29 cellular contexts compared by ENCODE assay signal in genomic region chr9:134704499-134704898, GRCh38.
A peak's percentile ranks its signal among the peaks of the same experiment; 100 is the strongest.
DNase-seq lines count a peak whose midpoint lies in the region; FAIRE-seq and TF ChIP-seq lines count a peak whose summit lies in the region.
"Had no signal": no experiment of that assay in that cellular context is flagged by ENCODE, and none has a peak within 500 bp of the region (broad histone marks: within the 10 kb centered on the region; RNA-seq: fewer than 3 reads in every experiment).

No MANE protein-coding gene starts in this region.

- peak; percentile 41 for DNase-seq in DMS79 treated with DMSO at 0.1 percent for 48 hours (lab: John Stamatoyannopoulos, UW)
- DNase-seq in DMS79 (lab: John Stamatoyannopoulos, UW): no peak
- peak; percentile 6 for DNase-seq in endothelial cell of umbilical vein (ENCODE audit: low read depth, low spot score)
- DNase-seq in type B pancreatic cell (ENCODE audit: extremely low spot score, unreplicated experiment): no peak
- DNase-seq in NCI-H187 treated with DMSO at 0.1 percent for 48 hours (lab: John Stamatoyannopoulos, UW): no peak
- DNase-seq in kidney: no peak
- no peak for DNase-seq in activated CD4-positive, alpha-beta T cell treated with anti-CD3 and anti-CD28 coated beads, Interleukin-2, amount 50 U/mL, for 4 hours
- DNase-seq: activated CD4-positive, alpha-beta T cell treated with anti-CD3 and anti-CD28 coated beads, Interleukin-2, amount 10 ng/mL, durations not matched to agents 7 days and 5 days; activated T-cell treated with anti-CD3 and anti-CD28 coated beads, Interleukin-2, amount 50 U/mL, for 4 hours; Calu3; effector memory CD4-positive, alpha-beta T cell; erythroblast; KBM-7; mesenchymal stem cell; MV-4-11; naive thymus-derived CD4-positive, alpha-beta T cell; NCI-H146; PC-3; retina; SHP77 treated with DMSO at 0.1 percent for 48 hours; stimulated activated CD4-positive, alpha-beta T cell treated with anti-CD3 and anti-CD28 coated beads, Interleukin-4, amount 100 ng/mL, for 1 hour; SW 1271 had no signal

- POLR2A ChIA-PET in endothelial cell of umbilical vein (lab: Charles Lee): no interaction called here

- dilution Hi-C loops in endothelial cell of umbilical vein (cut with MboI; ENCODE audit: extremely low pct_ligation_motif_present, low sequenced_read_pairs): no loop called here

- H3K9me3 Mint-ChIP-seq in nephron (no peaks in the 10 kb centered on the region), type B pancreatic cell (no peaks in the 10 kb centered on the region)
- H3K9me3 Mint-ChIP-seq: activated CD4-positive, alpha-beta T cell treated with anti-CD3 and anti-CD28 coated beads, Interleukin-2, amount 10 ng/mL, durations not matched to agents 7 days and 5 days; activated T-cell treated with anti-CD3 and anti-CD28 coated beads, Interleukin-2, amount 50 U/mL, for 4 hours had no signal

- no peaks in the 10 kb centered on the region for H3K4me1 ChIP-seq in endothelial cell of umbilical vein (ENCODE audit: control insufficient read depth, extremely low read depth, insufficient read depth, low read length)
- H3K4me1 ChIP-seq in kidney (ENCODE audit: control insufficient read depth in 1 of 2, insufficient read depth in 1 of 2, low read depth in 1 of 2, low read length in 2 of 2): peaks cover 0 to 4% of the 10 kb centered on the region in 2 donors
- H3K4me1 ChIP-seq: breast epithelium had no signal

- peak overlapping the region; percentile 68 to 89 (median 86) for H3K27ac Mint-ChIP-seq in nephron
- H3K27ac Mint-ChIP-seq in type B pancreatic cell: no peak overlapping the region
- H3K27ac Mint-ChIP-seq: activated CD4-positive, alpha-beta T cell treated with anti-CD3 and anti-CD28 coated beads, Interleukin-2, amount 10 ng/mL, durations not matched to agents 7 days and 5 days; naive thymus-derived CD4-positive, alpha-beta T cell had no signal

- TF ChIP-seq CTCF in endothelial cell of umbilical vein (IDR thresholded peaks at IDR 0.05; ENCODE audit: extremely low read depth in 1 of 2, insufficient read depth in 1 of 2, low read depth in 1 of 2, low read length in 2 of 2): no peak
- no peak for TF ChIP-seq CTCF in nephron (IDR thresholded peaks at IDR 0.05; ENCODE audit: unreplicated experiment in 3 of 3)
- no peak for TF ChIP-seq CTCF in type B pancreatic cell (conservative IDR thresholded peaks at IDR 0.05)
- no peak for TF ChIP-seq CTCF in kidney (IDR thresholded peaks at IDR 0.05; ENCODE audit: borderline replicate concordance, extremely low read depth, insufficient read depth)

- no peak for FAIRE-seq in endothelial cell of umbilical vein (lab: Jason Lieb, UNC)
- no peak for FAIRE-seq in kidney (lab: Jason Lieb, UNC)
- FAIRE-seq: colon, urothelium cell line had no signal

- H3K9me1 ChIP-seq in endothelial cell of umbilical vein (replicated peaks; ENCODE audit: control insufficient read depth, extremely low read depth, insufficient read depth, low read length): no peaks in the 10 kb centered on the region

- H3K36me3 ChIP-seq in endothelial cell of umbilical vein (ENCODE audit: control insufficient read depth in 2 of 2, extremely low read depth in 1 of 2, insufficient read depth in 2 of 2, low read length in 2 of 2): peaks cover 11 to 30% of the 10 kb centered on the region in 2 experiments
- no peaks in the 10 kb centered on the region for H3K36me3 ChIP-seq in kidney (ENCODE audit: control insufficient read depth in 1 of 2, insufficient read depth in 2 of 2, low read length in 2 of 2)
- H3K36me3 ChIP-seq: breast epithelium, suprapubic skin had no signal

- BruUV-seq in endothelial cell of umbilical vein (replicated peaks; lab: Mats Ljungman, UMichigan): no TSS peak

- H3K36me3 Mint-ChIP-seq in nephron (ENCODE audit: low read depth) (peaks cover 25% of the 10 kb centered on the region), type B pancreatic cell (peaks cover 4% of the 10 kb centered on the region)
- H3K36me3 Mint-ChIP-seq: naive thymus-derived CD4-positive, alpha-beta T cell had no signal

- H3K27me3 Mint-ChIP-seq in nephron (ENCODE audit: low read depth) (no peaks in the 10 kb centered on the region), type B pancreatic cell (no peaks in the 10 kb centered on the region)
- H3K27me3 Mint-ChIP-seq: activated CD4-positive, alpha-beta T cell treated with anti-CD3 and anti-CD28 coated beads, Interleukin-2, amount 10 ng/mL, durations not matched to agents 7 days and 5 days had no signal

- intact Hi-C loops in endothelial cell of umbilical vein (cut with micrococcal nuclease) (no loop called here), kidney (cut with DNase I) (no loop called here)

- TF ChIP-seq POLR2A in endothelial cell of umbilical vein (IDR thresholded peaks at IDR 0.05; ENCODE audit: low read depth, low read length): no peak

- no peaks in the 10 kb centered on the region for H3K27me3 ChIP-seq in endothelial cell of umbilical vein (ENCODE audit: control insufficient read depth in 2 of 2, insufficient read depth in 2 of 2, low read length in 2 of 2)

- H3K9me3 ChIP-seq in endothelial cell of umbilical vein (replicated peaks; ENCODE audit: control insufficient read depth, insufficient read depth, low read length) (no peaks in the 10 kb centered on the region), kidney (ENCODE audit: control insufficient read depth in 1 of 2, low read length in 2 of 2) (no peaks in the 10 kb centered on the region)
- H3K9me3 ChIP-seq: breast epithelium, heart right ventricle, suprapubic skin had no signal

- no peak overlapping the region for H3K4me2 ChIP-seq in endothelial cell of umbilical vein (ENCODE audit: insufficient read depth, low read length)

- no peak overlapping the region for H2AFZ ChIP-seq in endothelial cell of umbilical vein (ENCODE audit: low read depth, low read length)

- H3K79me2 ChIP-seq in endothelial cell of umbilical vein (ENCODE audit: control insufficient read depth, insufficient read depth, low read length): no peaks in the 10 kb centered on the region

- H3K4me3 ChIP-seq in endothelial cell of umbilical vein (replicated peaks in 1 of 3; ENCODE audit: insufficient read depth in 1 of 3, low read depth in 1 of 3, low read length in 3 of 3) (no peak overlapping the region), kidney (ENCODE audit: low read length in 2 of 2) (no peak overlapping the region)
- H3K4me3 ChIP-seq: breast epithelium, heart right ventricle, suprapubic skin had no signal

- H3K4me1 Mint-ChIP-seq in nephron (peaks cover 41% of the 10 kb centered on the region), type B pancreatic cell (ENCODE audit: unreplicated experiment) (peaks cover 30% of the 10 kb centered on the region)
- H3K4me1 Mint-ChIP-seq: activated CD4-positive, alpha-beta T cell treated with anti-CD3 and anti-CD28 coated beads, Interleukin-2, amount 10 ng/mL, durations not matched to agents 7 days and 5 days; naive thymus-derived CD4-positive, alpha-beta T cell had no signal

- peak overlapping the region in 1 of 3 experiments; percentile 7 for H3K4me3 Mint-ChIP-seq in nephron
- H3K4me3 Mint-ChIP-seq in type B pancreatic cell: peak overlapping the region; percentile 15
- H3K4me3 Mint-ChIP-seq: activated CD4-positive, alpha-beta T cell treated with anti-CD3 and anti-CD28 coated beads, Interleukin-2, amount 10 ng/mL, durations not matched to agents 7 days and 5 days; activated T-cell treated with anti-CD3 and anti-CD28 coated beads, Interleukin-2, amount 50 U/mL, for 4 hours; naive thymus-derived CD4-positive, alpha-beta T cell had no signal

- H4K20me1 ChIP-seq in endothelial cell of umbilical vein (replicated peaks; ENCODE audit: control insufficient read depth, extremely low read depth, insufficient read depth, low read length): no peaks in the 10 kb centered on the region

- H3K27ac ChIP-seq in endothelial cell of umbilical vein (ENCODE audit: insufficient read depth, low read depth, low read length): no peak overlapping the region
- no peak overlapping the region for H3K27ac ChIP-seq in kidney (ENCODE audit: low read depth in 2 of 2, low read length in 2 of 2)
- H3K27ac ChIP-seq: 22Rv1, breast epithelium, suprapubic skin had no signal

- H3K9ac ChIP-seq in endothelial cell of umbilical vein (replicated peaks; ENCODE audit: extremely low read depth, insufficient read depth, low read length) (no peak overlapping the region), kidney (ENCODE audit: low read length in 2 of 2) (no peak overlapping the region)

- CTCF ChIA-PET in endothelial cell of umbilical vein (lab: Charles Lee): no interaction called here

TF ChIP-seq in endothelial cell of umbilical vein, 7 proteins besides CTCF, POLR2A, EP300 and RAD21:
- TF ChIP-seq MYC (IDR thresholded peaks at IDR 0.05; ENCODE audit: low read depth, low read length) (no peak), GATA2 (IDR thresholded peaks at IDR 0.05; ENCODE audit: insufficient read depth, insufficient read length, low read depth, low read length) (no peak), JUN (IDR thresholded peaks at IDR 0.05; ENCODE audit: borderline replicate concordance, insufficient read depth, insufficient read length, low read depth) (no peak), MAX (IDR thresholded peaks at IDR 0.05; ENCODE audit: insufficient read depth, insufficient read length) (no peak), POLR2AphosphoS5 (IDR thresholded peaks at IDR 0.05; ENCODE audit: insufficient read depth, low read depth, low read length) (no peak), FOS (IDR thresholded peaks at IDR 0.05; ENCODE audit: borderline replicate concordance, insufficient read depth, low read length) (no peak), EZH2 (IDR thresholded peaks at IDR 0.05; ENCODE audit: borderline replicate concordance, low read depth, low read length, severe bottlenecking) (no peak)

Comparison
In these comparisons a context has a peak if more than half of its experiments do, and no peak if none do; other contexts are left out.
1. DNase-seq: peak in DMS79 treated with DMSO at 0.1 percent for 48 hours (single experiment) and endothelial cell of umbilical vein (single experiment); none in DMS79 (single experiment), type B pancreatic cell (single experiment), NCI-H187 treated with DMSO at 0.1 percent for 48 hours (single experiment), kidney (single experiment) and activated CD4-positive, alpha-beta T cell treated with anti-CD3 and anti-CD28 coated beads, Interleukin-2, amount 50 U/mL, for 4 hours (0 of 2).